In genomic region chr3:172134352-172134751, GRCh38 we compare ENCODE assay signal across 13 cellular contexts.
A peak's percentile ranks its signal among the peaks of the same experiment; 100 is the strongest.
DNase-seq lines count a peak whose midpoint lies in the region; ATAC-seq, FAIRE-seq and TF ChIP-seq lines count a peak whose summit lies in the region.
"Had no signal": no experiment of that assay in that cellular context is flagged by ENCODE, and none has a peak within 500 bp of the region (broad histone marks: within the 10 kb centered on the region; RNA-seq: fewer than 3 reads in every experiment).

No MANE protein-coding gene starts in this region.

- POLR2A ChIA-PET in A549 (lab: Yijun Ruan, JAX) (no interaction called here), MCF 10A (lab: Yijun Ruan, JAX) (interaction anchor here (0.6 to 13.1 kb wide), 6 partner anchors 19 to 323 kb away, joined by 3 to 139 read pairs (median 4); no protein-coding TSS in a partner anchor)

- FAIRE-seq in A549 (lab: Jason Lieb, UNC) (no peak), GM19239 (lab: Jason Lieb, UNC) (peak; percentile 89)

- BruUV-seq in MCF 10A (replicated peaks; lab: Mats Ljungman, UMichigan): TSS peak; percentile 4

- no peak overlapping the region for H3K4me3 Mint-ChIP-seq in MCF 10A (ENCODE audit: unreplicated experiment)

- ATAC-seq in A549 (no peak), HG03280 (IDR thresholded peaks at IDR 0.05; ENCODE audit: unreplicated experiment) (peak; percentile 41)
- ATAC-seq: right cardiac atrium had no signal

- DNase-seq in A549 (ENCODE audit: low read depth in 1 of 2, low spot score in 1 of 2) (no peak), GM19239 (ENCODE audit: insufficient read length, low spot score) (no peak), MCF 10A (ENCODE audit: unreplicated experiment) (no peak), NCI-H446 (lab: John Stamatoyannopoulos, UW) (no peak), NCI-H2196 (lab: John Stamatoyannopoulos, UW; ENCODE audit: unreplicated experiment) (no peak), Karpas-422 (no peak)
- no peak for DNase-seq in activated CD8-positive, alpha-beta memory T cell treated with anti-CD3 and anti-CD28 coated beads, Interleukin-2, amount 50 U/mL, for 48 hours
- DNase-seq: brain microvascular endothelial cell, NCI-H2029 treated with DMSO at 0.1 percent for 48 hours, right cardiac atrium, T-helper 9 cell had no signal

- no peak for TF ChIP-seq POLR2A in A549 (IDR thresholded peaks at IDR 0.05; ENCODE audit: low read length)

- peak overlapping the region; percentile 43 for H3K27ac Mint-ChIP-seq in MCF 10A (ENCODE audit: low read depth, unreplicated experiment)

- no peaks in the 10 kb centered on the region for H3K27me3 ChIP-seq in Karpas-422 (ENCODE audit: low read length)
- H3K27me3 ChIP-seq: BLaER1, brain microvascular endothelial cell had no signal

- H3K9me2 ChIP-seq in Karpas-422 (replicated peaks; ENCODE audit: insufficient read depth, low read length): no peaks in the 10 kb centered on the region

- no peak for TF ChIP-seq EP300 in A549 (IDR thresholded peaks at IDR 0.05)

- no peak for TF ChIP-seq RAD21 in A549 (conservative IDR thresholded peaks at IDR 0.05 in 1 of 2, IDR thresholded peaks at IDR 0.05 in 1 of 2)

- no peaks in the 10 kb centered on the region for H3K27me3 Mint-ChIP-seq in MCF 10A (ENCODE audit: insufficient read depth, unreplicated experiment)

- TF ChIP-seq CTCF in A549 (IDR thresholded peaks at IDR 0.05): no peak
- TF ChIP-seq CTCF in MCF 10A (IDR thresholded peaks at IDR 0.05; ENCODE audit: unreplicated experiment): no peak

- H3K9me3 Mint-ChIP-seq in MCF 10A (ENCODE audit: unreplicated experiment): no peaks in the 10 kb centered on the region

- 67% methylated on average over 2 of the region's 2 CpGs for WGBS in A549 (ENCODE audit: missing lambda C conversion rate)

- peaks cover 61% of the 10 kb centered on the region for H3K36me3 Mint-ChIP-seq in MCF 10A (ENCODE audit: insufficient read depth, unreplicated experiment)

- no peak overlapping the region for H2AFZ ChIP-seq in Karpas-422 (ENCODE audit: low read length)

- no peaks in the 10 kb centered on the region for H3K36me3 ChIP-seq in Karpas-422 (ENCODE audit: insufficient read depth, low read length)

- H4K20me1 ChIP-seq in Karpas-422 (ENCODE audit: insufficient read depth, low read depth, low read length): no peaks in the 10 kb centered on the region
- H4K20me1 ChIP-seq: BLaER1 had no signal

- H3K9me3 ChIP-seq in A549 (no peaks in the 10 kb centered on the region), Karpas-422 (ENCODE audit: low read length) (no peaks in the 10 kb centered on the region)
- H3K9me3 ChIP-seq: BLaER1 had no signal

- CTCF ChIA-PET in A549 (lab: Yijun Ruan, JAX) (interaction anchor here (1.0 kb wide), 2 partner anchors 198 to 305 kb away, joined by 3 read pairs; no protein-coding TSS in a partner anchor), MCF 10A (lab: Yijun Ruan, JAX) (interaction anchor here (0.6 to 1.5 kb wide), 4 partner anchors 35 to 428 kb away, joined by 5 to 7 read pairs (median 5); no protein-coding TSS in a partner anchor)

- H3K4me2 ChIP-seq in A549: peak overlapping the region; percentile 81
- no peak overlapping the region for H3K4me2 ChIP-seq in Karpas-422 (ENCODE audit: low read depth, low read length, poor library complexity, severe bottlenecking)
- H3K4me2 ChIP-seq: BLaER1 had no signal

- H3K4me3 ChIP-seq in A549 (no peak overlapping the region), Karpas-422 (ENCODE audit: low read length) (no peak overlapping the region)
- H3K4me3 ChIP-seq: BLaER1 had no signal

- intact Hi-C loops in MCF 10A (cut with micrococcal nuclease): loop anchor here (5.0 kb wide), 1 partner anchor 88 kb away; no protein-coding TSS in a partner anchor

- no peak overlapping the region for H3K9ac ChIP-seq in Karpas-422 (ENCODE audit: low read length)
- H3K9ac ChIP-seq: BLaER1 had no signal

- peaks cover 95% of the 10 kb centered on the region for H3K4me1 ChIP-seq in A549
- no peaks in the 10 kb centered on the region for H3K4me1 ChIP-seq in Karpas-422 (ENCODE audit: low read length)

- H3K27ac ChIP-seq in A549: peak overlapping the region; percentile 89 to 98
- no peak overlapping the region for H3K27ac ChIP-seq in Karpas-422 (ENCODE audit: low read length)
- H3K27ac ChIP-seq: BLaER1 had no signal

- H3K79me2 ChIP-seq in Karpas-422 (ENCODE audit: low read length): no peaks in the 10 kb centered on the region

- H3K4me1 Mint-ChIP-seq in MCF 10A (ENCODE audit: insufficient read depth, unreplicated experiment): peaks cover 46% of the 10 kb centered on the region

TF ChIP-seq in A549, 52 proteins besides CTCF, POLR2A, EP300 and RAD21:
- TF ChIP-seq TFCP2L1 (CRISPR knock-in tag; IDR thresholded peaks at IDR 0.05): no peak
- no peak for TF ChIP-seq JUN (IDR thresholded peaks at IDR 0.05)
- TF ChIP-seq CEBPB (IDR thresholded peaks at IDR 0.05): peak in 1 of 2 experiments; percentile 58; a peak in 1 of 4 replicates
